Comparison of ENCODE assay signal across 1 cellular context in genomic region chr7:41881313-41882130, GRCh38.
TF ChIP-seq lines count a peak whose summit lies in the region.

No MANE protein-coding gene starts in this region.

TF ChIP-seq in GM23338, 12 proteins besides CTCF, POLR2A, EP300 and RAD21 (continued from another document):
- TF ChIP-seq JUNB (IDR thresholded peaks at IDR 0.05; ENCODE audit: unreplicated experiment), result no peak
- no peak for TF ChIP-seq EZH2phosphoT487 (IDR thresholded peaks at IDR 0.05; ENCODE audit: unreplicated experiment)
- TF ChIP-seq REST (IDR thresholded peaks at IDR 0.05; ENCODE audit: unreplicated experiment), result no peak
- TF ChIP-seq STAT1 (IDR thresholded peaks at IDR 0.05; ENCODE audit: unreplicated experiment), result no peak
- no peak for TF ChIP-seq POLR2AphosphoS5 (IDR thresholded peaks at IDR 0.05; ENCODE audit: low read depth)
- TF ChIP-seq ZNF114 (CRISPR knock-in tag; IDR thresholded peaks at IDR 0.05), result no peak
TF ChIP-seq in GM23338: peak in this region for 0.
